20 cellular contexts compared by ENCODE assay signal in genomic region chr4:85113706-85114105, GRCh38.
DNase-seq lines count a peak whose midpoint lies in the region; ATAC-seq and TF ChIP-seq lines count a peak whose summit lies in the region.
"Had no signal": no experiment of that assay in that cellular context is flagged by ENCODE, and none has a peak within 500 bp of the region (broad histone marks: within the 10 kb centered on the region; RNA-seq: fewer than 3 reads in every experiment).

No MANE protein-coding gene starts in this region.

- H3K9me3 ChIP-seq in mesenchymal stem cell (ENCODE audit: control insufficient read depth, low read length) = no peaks in the 10 kb centered on the region
- H3K9me3 ChIP-seq in right cardiac atrium (ENCODE audit: control insufficient read depth, low read length) = no peaks in the 10 kb centered on the region
- H3K9me3 ChIP-seq: HAP-1 had no signal

- ATAC-seq in right cardiac atrium (no peak), HG03280 (IDR thresholded peaks at IDR 0.05; ENCODE audit: unreplicated experiment) (no peak)

- POLR2A ChIA-PET in AG04449 (lab: Yijun Ruan, JAX) = no interaction called here

- H4K8ac ChIP-seq in mesenchymal stem cell (ENCODE audit: low read length) = no peak overlapping the region

- peak; percentile 34 for DNase-seq in AG04449 (ENCODE audit: low read depth, low spot score)
- DNase-seq in RPMI7951 (ENCODE audit: low read depth) = peak; percentile 1
- peak; percentile 48 for DNase-seq in astrocyte of the hippocampus (ENCODE audit: low read depth, low spot score)
- peak; percentile 69 for DNase-seq in mesenchymal stem cell
- no peak for DNase-seq in right cardiac atrium
- DNase-seq in coronary artery (ENCODE audit: low spot score) = no peak
- no peak for DNase-seq in mesothelial cell of epicardium (ENCODE audit: low spot score in 2 of 2, unreplicated experiment in 2 of 2)
- DNase-seq: CD4-positive, CD25-positive, alpha-beta regulatory T cell; GOT3; HFFc6; Karpas-422; NCI-H1092; NCI-H1417 treated with DMSO at 0.1 percent for 48 hours; NCI-H187; NCI-H524 treated with DMSO at 0.1 percent for 48 hours; NCI-H774 had no signal

- no peak overlapping the region for H3K4ac ChIP-seq in mesenchymal stem cell (ENCODE audit: low read depth in 1 of 2, low read length in 2 of 2)

- no peaks in the 10 kb centered on the region for H3K79me1 ChIP-seq in mesenchymal stem cell (replicated peaks; ENCODE audit: low read length, poor library complexity, severe bottlenecking)

- H3K14ac ChIP-seq in mesenchymal stem cell (ENCODE audit: low read length in 2 of 2) = no peak overlapping the region

- intact Hi-C loops in right cardiac atrium (cut with DNase I) = no loop called here

- TF ChIP-seq CTCF in AG04449 (IDR thresholded peaks at IDR 0.05; ENCODE audit: insufficient read depth, low read length, missing control alignments) (no peak), coronary artery (IDR thresholded peaks at IDR 0.05) (no peak), mesothelial cell of epicardium (IDR thresholded peaks at IDR 0.05; ENCODE audit: unreplicated experiment) (no peak)

- H2AK5ac ChIP-seq in mesenchymal stem cell (ENCODE audit: low read length, severe bottlenecking) = no peak overlapping the region

- no peak overlapping the region for H3K4me3 ChIP-seq in AG04449 (ENCODE audit: low read depth, low read length)
- H3K4me3 ChIP-seq in mesenchymal stem cell (ENCODE audit: insufficient read depth in 1 of 2, low read depth in 1 of 2, low read length in 2 of 2) = no peak overlapping the region
- no peak overlapping the region for H3K4me3 ChIP-seq in right cardiac atrium (ENCODE audit: low read length)
- H3K4me3 ChIP-seq in coronary artery = no peak overlapping the region
- H3K4me3 ChIP-seq: BLaER1, HAP-1 had no signal

- no peak overlapping the region for H4K91ac ChIP-seq in mesenchymal stem cell (ENCODE audit: low read length)

- no peaks in the 10 kb centered on the region for H3K4me1 Mint-ChIP-seq in mesothelial cell of epicardium
- H3K4me1 Mint-ChIP-seq: CD4-positive, CD25-positive, alpha-beta regulatory T cell had no signal

- no peak overlapping the region for H3K4me2 ChIP-seq in mesenchymal stem cell (ENCODE audit: low read length, poor library complexity, severe bottlenecking)
- H3K4me2 ChIP-seq: BLaER1 had no signal

- H2BK12ac ChIP-seq in mesenchymal stem cell (ENCODE audit: low read length in 2 of 2) = no peak overlapping the region

- peaks cover 10% of the 10 kb centered on the region for H3K9me3 Mint-ChIP-seq in mesothelial cell of epicardium
- H3K9me3 Mint-ChIP-seq: HFFc6 had no signal

- H3K23ac ChIP-seq in mesenchymal stem cell (ENCODE audit: low read length in 2 of 2) = no peak overlapping the region

- no peak overlapping the region for H3K18ac ChIP-seq in mesenchymal stem cell (ENCODE audit: low read depth in 1 of 2, low read length in 2 of 2)

- H3K27ac ChIP-seq in mesenchymal stem cell (ENCODE audit: low read length, poor library complexity, severe bottlenecking) (no peak overlapping the region), right cardiac atrium (ENCODE audit: low read length) (no peak overlapping the region), coronary artery (no peak overlapping the region)
- H3K27ac ChIP-seq: 22Rv1, BLaER1 had no signal

- no peak overlapping the region for H2AFZ ChIP-seq in mesenchymal stem cell (ENCODE audit: low read depth, low read length)

- H3K27me3 ChIP-seq in mesenchymal stem cell (ENCODE audit: control insufficient read depth in 1 of 2, insufficient read depth in 1 of 2, low read length in 2 of 2) = no peaks in the 10 kb centered on the region
- H3K27me3 ChIP-seq in right cardiac atrium (ENCODE audit: control insufficient read depth, insufficient read depth) = no peaks in the 10 kb centered on the region
- H3K27me3 ChIP-seq: BLaER1 had no signal

- H3K4me3 Mint-ChIP-seq in mesothelial cell of epicardium = no peak overlapping the region
- H3K4me3 Mint-ChIP-seq: CD4-positive, CD25-positive, alpha-beta regulatory T cell; HFFc6 had no signal

- H2BK15ac ChIP-seq in mesenchymal stem cell (ENCODE audit: low read depth, poor library complexity, severe bottlenecking) = no peak overlapping the region

- no peak overlapping the region for H3K9ac ChIP-seq in mesenchymal stem cell (ENCODE audit: low read length)
- H3K9ac ChIP-seq: BLaER1 had no signal

- WGBS in mesenchymal stem cell = 76% methylated on average over 3 of the region's 3 CpGs
- 88% methylated on average over 3 of the region's 3 CpGs for WGBS in right cardiac atrium

- no peaks in the 10 kb centered on the region for H3K27me3 Mint-ChIP-seq in mesothelial cell of epicardium (ENCODE audit: low read depth)
- H3K27me3 Mint-ChIP-seq: CD4-positive, CD25-positive, alpha-beta regulatory T cell had no signal

- H3K27ac Mint-ChIP-seq in mesothelial cell of epicardium = no peak overlapping the region
- H3K27ac Mint-ChIP-seq: CD4-positive, CD25-positive, alpha-beta regulatory T cell; HFFc6 had no signal

- H3K36me3 Mint-ChIP-seq in mesothelial cell of epicardium = no peaks in the 10 kb centered on the region
- H3K36me3 Mint-ChIP-seq: CD4-positive, CD25-positive, alpha-beta regulatory T cell had no signal

- H3K4me1 ChIP-seq in mesenchymal stem cell (ENCODE audit: control insufficient read depth, insufficient read depth, low read depth, low read length) = no peaks in the 10 kb centered on the region
- no peaks in the 10 kb centered on the region for H3K4me1 ChIP-seq in right cardiac atrium (ENCODE audit: control insufficient read depth, insufficient read depth, low read length)
- H3K4me1 ChIP-seq: BLaER1, HAP-1 had no signal

- H2BK5ac ChIP-seq in mesenchymal stem cell (ENCODE audit: low read depth, low read length, poor library complexity, severe bottlenecking) = no peak overlapping the region

- no peak overlapping the region for H2BK120ac ChIP-seq in mesenchymal stem cell (ENCODE audit: low read depth, low read length)

- H3K36me3 ChIP-seq in mesenchymal stem cell (ENCODE audit: control insufficient read depth in 1 of 2, insufficient read depth in 2 of 2, low read depth in 1 of 2, low read length in 2 of 2) = no peaks in the 10 kb centered on the region
- H3K36me3 ChIP-seq: BLaER1, HAP-1 had no signal

- CTCF ChIA-PET in AG04449 (lab: Yijun Ruan, JAX) = interaction anchor here (3.2 kb wide), 1 partner anchor 29 kb away, joined by 11 read pairs; no protein-coding TSS in a partner anchor

Comparison
In these comparisons a context has a peak if more than half of its experiments do, and no peak if none do; other contexts are left out.
1. DNase-seq: peak in AG04449 (single experiment), RPMI7951 (single experiment), astrocyte of the hippocampus (single experiment) and mesenchymal stem cell (single experiment); none in right cardiac atrium (0 of 3), coronary artery (single experiment) and mesothelial cell of epicardium (0 of 2).